ENCODE assay signal across 8 cellular contexts in genomic region chr2:46650556-46651001, GRCh38. TPM values are rescaled to one million over a fixed set of nuclear protein-coding genes. Genes with fewer than 3 reads are reported as not detected.
DNase-seq lines count a peak whose midpoint lies in the region; ATAC-seq and TF ChIP-seq lines count a peak whose summit lies in the region.

No MANE protein-coding gene starts in this region.

- H3K9me3 ChIP-seq in Panc1 (ENCODE audit: control insufficient read depth, insufficient read depth, low read depth, low read length) (no peaks in the 10 kb centered on the region), neutrophil (no peaks in the 10 kb centered on the region), thoracic aorta (no peaks in the 10 kb centered on the region)

- DNase-seq in GDM1 (lab: John Stamatoyannopoulos, UW) (peak; percentile 57), M059J (ENCODE audit: low read depth) (peak; percentile 75), Panc1 (ENCODE audit: low read depth, low spot score) (peak; percentile 75), fibroblast of mammary gland (ENCODE audit: low read depth) (peak; percentile 91), thoracic aorta (ENCODE audit: low spot score) (peak; percentile 51)
- peak; percentile 51 for DNase-seq in activated T-cell treated with anti-CD3 and anti-CD28 coated beads, Interleukin-2, amount 50 U/mL, for 24 hours

- no peaks in the 10 kb centered on the region for H3K36me3 Mint-ChIP-seq in activated T-cell treated with anti-CD3 and anti-CD28 coated beads, Interleukin-2, amount 50 U/mL, for 24 hours (ENCODE audit: low read depth)

- H3K27ac Mint-ChIP-seq in activated T-cell treated with anti-CD3 and anti-CD28 coated beads, Interleukin-2, amount 50 U/mL, for 24 hours: no peak overlapping the region

- no peaks in the 10 kb centered on the region for H3K4me1 ChIP-seq in Panc1 (ENCODE audit: control insufficient read depth, insufficient read depth, low read length)
- no peaks in the 10 kb centered on the region for H3K4me1 ChIP-seq in neutrophil (ENCODE audit: control insufficient read depth in 1 of 2, insufficient read depth in 1 of 2, low read depth in 1 of 2, low read length in 1 of 2)
- peaks cover under 1 to 11% of the 10 kb centered on the region in 2 donors for H3K4me1 ChIP-seq in thoracic aorta (ENCODE audit: control insufficient read depth in 1 of 2, low read depth in 2 of 2)

- H3K36me3 ChIP-seq in Panc1 (ENCODE audit: control insufficient read depth, insufficient read depth, low read length) (no peaks in the 10 kb centered on the region), neutrophil (peaks cover 11% of the 10 kb centered on the region), thoracic aorta (no peaks in the 10 kb centered on the region)

- intact Hi-C loops in Panc1 (cut with micrococcal nuclease; ENCODE audit: unreplicated experiment): loop anchor here (5.0 kb wide), 1 partner anchor 237 kb away; no protein-coding TSS in a partner anchor

- POLR2A ChIA-PET in Panc1 (lab: Charles Lee): interaction anchor here (0.6 kb wide), 1 partner anchor 444 kb away, joined by 3 read pairs; no protein-coding TSS in a partner anchor

- H3K4me3 ChIP-seq in Panc1 (ENCODE audit: low read depth in 2 of 2, low read length in 2 of 2) (no peak overlapping the region), fibroblast of mammary gland (ENCODE audit: control insufficient read depth, low read depth, low read length) (no peak overlapping the region), neutrophil (ENCODE audit: low read depth in 1 of 2, low read length in 1 of 2) (no peak overlapping the region), thoracic aorta (no peak overlapping the region)

- peak; percentile 92 for TF ChIP-seq CTCF in Panc1 (IDR thresholded peaks at IDR 0.05)
- TF ChIP-seq CTCF in fibroblast of mammary gland (conservative IDR thresholded peaks at IDR 0.05; ENCODE audit: control insufficient read depth, insufficient read depth, low read depth, low read length): peak; percentile 99
- TF ChIP-seq CTCF in neutrophil (IDR thresholded peaks at IDR 0.05): peak; percentile 95
- peak; percentile 93 for TF ChIP-seq CTCF in thoracic aorta (IDR thresholded peaks at IDR 0.05)

- BruUV-seq in Panc1 (replicated peaks; lab: Mats Ljungman, UMichigan): no TSS peak

- ATAC-seq in Panc1 (peak; percentile 90), thoracic aorta (ENCODE audit: insufficient number of reproducible peaks, low FRiP score, low read depth) (peak; percentile 74), GM21390 (IDR thresholded peaks at IDR 0.05; ENCODE audit: unreplicated experiment) (no peak)

- CTCF ChIA-PET in Panc1 (lab: Charles Lee): interaction anchor here (0.5 to 1.1 kb wide), 3 partner anchors 17 to 126 kb away, joined by 5 to 8 read pairs (median 6); no protein-coding TSS in a partner anchor

- H3K27me3 Mint-ChIP-seq in activated T-cell treated with anti-CD3 and anti-CD28 coated beads, Interleukin-2, amount 50 U/mL, for 24 hours: no peaks in the 10 kb centered on the region

- no peaks in the 10 kb centered on the region for H3K4me1 Mint-ChIP-seq in activated T-cell treated with anti-CD3 and anti-CD28 coated beads, Interleukin-2, amount 50 U/mL, for 24 hours (ENCODE audit: low read depth)

- no peak overlapping the region for H3K4me3 Mint-ChIP-seq in activated T-cell treated with anti-CD3 and anti-CD28 coated beads, Interleukin-2, amount 50 U/mL, for 24 hours

- no peak overlapping the region for H3K27ac ChIP-seq in Panc1 (ENCODE audit: low read length)
- no peak overlapping the region for H3K27ac ChIP-seq in neutrophil
- H3K27ac ChIP-seq in thoracic aorta: no peak overlapping the region

- H3K27me3 ChIP-seq in Panc1 (ENCODE audit: control insufficient read depth, insufficient read depth, low read length) (no peaks in the 10 kb centered on the region), neutrophil (peaks cover 8% of the 10 kb centered on the region), thoracic aorta (replicated peaks; ENCODE audit: insufficient read depth) (no peaks in the 10 kb centered on the region)

- in situ Hi-C loops in Panc1 (cut with HindIII; ENCODE audit: low pct_unique_long_range_greater_than_20kb, low sequenced_read_pairs): no loop called here

- no peaks in the 10 kb centered on the region for H3K9me3 Mint-ChIP-seq in activated T-cell treated with anti-CD3 and anti-CD28 coated beads, Interleukin-2, amount 50 U/mL, for 24 hours

RNA-seq across cellular contexts. Expression of gene CRIPT, which starts 33.6 kb away (rescaled TPM):
- total RNA-seq in M059J (2014; rRNA removed; shearing (Covaris generic)): 44.2 and 47.8 TPM in 2 replicates
- total RNA-seq in Panc1 (2021; ENCODE audit: unreplicated experiment) (11.3 TPM), thoracic aorta (10 to 100 TPM; 14.5 to 15.0 TPM)
- polyA plus RNA-seq in Panc1 (2012; ENCODE audit: insufficient read length): 6.5 TPM

RNA-seq across cellular contexts. Expression of gene PIGF, which starts 33.7 kb away (rescaled TPM):
- total RNA-seq in M059J (2014; rRNA removed; shearing (Covaris generic)): 22.8 and 43.3 TPM in 2 replicates
- total RNA-seq in Panc1 (2021; ENCODE audit: unreplicated experiment) (25.5 TPM), thoracic aorta (10 to 100 TPM in 1 of 2 donors, 1 to 10 TPM in 1; 9.2 to 21.1 TPM)
- polyA plus RNA-seq in Panc1 (2012; ENCODE audit: insufficient read length): 15.6 TPM

RNA-seq across cellular contexts. Expression of gene SOCS5, which starts 48.5 kb away (rescaled TPM):
- 44.8 and 57.2 TPM in 2 replicates for total RNA-seq in M059J (2014; rRNA removed; shearing (Covaris generic))
- 18.4 TPM for total RNA-seq in Panc1 (2021; ENCODE audit: unreplicated experiment)
- polyA plus RNA-seq in Panc1 (2012; ENCODE audit: insufficient read length): 8.5 TPM
- total RNA-seq in thoracic aorta: 10 to 100 TPM; 31.5 to 59.8 TPM
